ENCODE assay signal across 17 cellular contexts in genomic region chr16:88296437-88297177, GRCh38.
A peak's percentile ranks its signal among the peaks of the same experiment; 100 is the strongest.
DNase-seq lines count a peak whose midpoint lies in the region; ATAC-seq, FAIRE-seq and TF ChIP-seq lines count a peak whose summit lies in the region.
"Had no signal": no experiment of that assay in that cellular context is flagged by ENCODE, and none has a peak within 500 bp of the region (broad histone marks: within the 10 kb centered on the region; RNA-seq: fewer than 3 reads in every experiment).

No MANE protein-coding gene starts in this region.

- no peak for TF ChIP-seq RAD21 in H1 (IDR thresholded peaks at IDR 0.05 in 1 of 2, conservative IDR thresholded peaks at IDR 0.05 in 1 of 2; ENCODE audit: low read depth in 2 of 2, low read length in 2 of 2)

- H3K23ac ChIP-seq in H1 (ENCODE audit: insufficient read length): no peak overlapping the region

- H3K23me2 ChIP-seq in H1 (ENCODE audit: low read depth, low read length): peaks cover 5% of the 10 kb centered on the region; the same call in 1 of the 2 replicates

- no peak overlapping the region for H3K56ac ChIP-seq in H1 (replicated peaks; ENCODE audit: insufficient read length, low read depth, low read length)

- H3K27me3 Mint-ChIP-seq in CD14-positive monocyte (ENCODE audit: low read depth in 3 of 3): peaks cover 16 to 20% (median 16%) of the 10 kb centered on the region in 3 donors
- H3K27me3 Mint-ChIP-seq in neural progenitor cell (ENCODE audit: insufficient read depth, low read depth): peaks cover 8% of the 10 kb centered on the region

- no peak overlapping the region for H4K8ac ChIP-seq in H1 (ENCODE audit: extremely low read depth, insufficient read depth, low read length)

- H4K91ac ChIP-seq in H1 (replicated peaks; ENCODE audit: insufficient read length, low read length): peak overlapping the region; percentile 10

- H2BK15ac ChIP-seq in H1 (ENCODE audit: low read length): no peak overlapping the region

- H3K9ac ChIP-seq in H1 (replicated peaks in 1 of 4; ENCODE audit: extremely low read depth in 1 of 4, low read depth in 3 of 4, low read length in 3 of 4): no peak overlapping the region
- H3K9ac ChIP-seq in neural progenitor cell: no peak overlapping the region
- no peak overlapping the region for H3K9ac ChIP-seq in Karpas-422 (ENCODE audit: low read length)
- H3K9ac ChIP-seq: BLaER1 treated with 17β-estradiol and CSF1 and Interleukin-3, amounts not matched to agents 10 nM and 100 nM had no signal

- H3K27me3 ChIP-seq in H1 (replicated peaks in 1 of 4; ENCODE audit: control insufficient read depth in 3 of 4, extremely low read depth in 1 of 4, insufficient read depth in 3 of 4, low read length in 3 of 4) (no peaks in the 10 kb centered on the region), neural progenitor cell (no peaks in the 10 kb centered on the region), Karpas-422 (ENCODE audit: low read length) (no peaks in the 10 kb centered on the region)
- H3K27me3 ChIP-seq: BLaER1 treated with 17β-estradiol and CSF1 and Interleukin-3, amounts not matched to agents 10 nM and 100 nM; SJSA1 had no signal

- H3K9me3 Mint-ChIP-seq in CD14-positive monocyte (peaks cover 0 to 7% (median 1%) of the 10 kb centered on the region in 7 donors), neural progenitor cell (peaks cover 2% of the 10 kb centered on the region)

- H3K4me1 ChIP-seq in H1 (replicated peaks in 1 of 4; ENCODE audit: control insufficient read depth in 3 of 4, insufficient read depth in 4 of 4, low read length in 3 of 4) (no peaks in the 10 kb centered on the region), neural progenitor cell (no peaks in the 10 kb centered on the region), Karpas-422 (ENCODE audit: low read length) (no peaks in the 10 kb centered on the region)

- no peaks in the 10 kb centered on the region for H3K36me3 ChIP-seq in H1 (ENCODE audit: control insufficient read depth in 2 of 4, insufficient read depth in 4 of 4, low read length in 3 of 4)
- no peaks in the 10 kb centered on the region for H3K36me3 ChIP-seq in neural progenitor cell
- H3K36me3 ChIP-seq in Karpas-422 (ENCODE audit: insufficient read depth, low read length): no peaks in the 10 kb centered on the region
- H3K36me3 ChIP-seq: BLaER1 treated with 17β-estradiol and CSF1 and Interleukin-3, amounts not matched to agents 10 nM and 100 nM; SJSA1 had no signal

- no peaks in the 10 kb centered on the region for H3F3A ChIP-seq in neural progenitor cell (ENCODE audit: low read depth)

- H3K36me3 Mint-ChIP-seq in CD14-positive monocyte (no peaks in the 10 kb centered on the region), neural progenitor cell (no peaks in the 10 kb centered on the region)

- DNase-seq in CD14-positive monocyte (ENCODE audit: low spot score) (peak; percentile 30), HTR-8/SVneo (ENCODE audit: insufficient read length, low spot score) (no peak), H1 (ENCODE audit: low read depth in 1 of 2, low spot score in 2 of 2) (no peak), neural progenitor cell (ENCODE audit: low spot score) (no peak), Karpas-422 (no peak), NCI-H446 treated with DMSO at 0.1 percent for 48 hours (lab: John Stamatoyannopoulos, UW) (no peak)
- DNase-seq: DMS79 treated with DMSO at 0.1 percent for 48 hours, HCEC 1CT, KG1, MV-4-11, NCI-H1417, NCI-H187, NCI-H2107 had no signal

- H4K20me1 ChIP-seq in H1 (replicated peaks in 1 of 2; ENCODE audit: control insufficient read depth in 1 of 2, insufficient read depth in 2 of 2, low read length in 2 of 2): peaks cover 0 to 3% of the 10 kb centered on the region in 2 experiments
- no peaks in the 10 kb centered on the region for H4K20me1 ChIP-seq in neural progenitor cell (ENCODE audit: low read depth)
- no peaks in the 10 kb centered on the region for H4K20me1 ChIP-seq in Karpas-422 (ENCODE audit: insufficient read depth, low read depth, low read length)

- peaks cover 4 to 10% of the 10 kb centered on the region in 2 experiments; a peak in 3 of 4 replicates for H3K9me3 ChIP-seq in H1 (ENCODE audit: insufficient read depth in 2 of 2, low read depth in 1 of 2, low read length in 1 of 2)
- H3K9me3 ChIP-seq in neural progenitor cell (ENCODE audit: low read depth): no peaks in the 10 kb centered on the region
- no peaks in the 10 kb centered on the region for H3K9me3 ChIP-seq in Karpas-422 (ENCODE audit: low read length)
- H3K9me3 ChIP-seq: SJSA1 had no signal

- H2AFZ ChIP-seq in H1 (ENCODE audit: low read length) (no peak overlapping the region), neural progenitor cell (replicated peaks) (no peak overlapping the region), Karpas-422 (ENCODE audit: low read length) (no peak overlapping the region)

- no peak for TF ChIP-seq CTCF in CD14-positive monocyte (IDR thresholded peaks at IDR 0.05)
- no peak for TF ChIP-seq CTCF in H1 (IDR thresholded peaks at IDR 0.05; ENCODE audit: control extremely low read depth in 1 of 3, insufficient read depth in 1 of 3, low read depth in 1 of 3, low read length in 3 of 3)
- TF ChIP-seq CTCF in neural progenitor cell (IDR thresholded peaks at IDR 0.05): no peak

- H3K4me1 Mint-ChIP-seq in CD14-positive monocyte (no peaks in the 10 kb centered on the region), neural progenitor cell (peaks cover 9% of the 10 kb centered on the region)

- intact Hi-C loops in CD14-positive monocyte (cut with micrococcal nuclease): no loop called here

- H3K14ac ChIP-seq in H1 (ENCODE audit: insufficient read length): no peak overlapping the region

- no peak overlapping the region for H4K5ac ChIP-seq in H1 (ENCODE audit: insufficient read length, low read depth, low read length)

- no peak overlapping the region for H2AK5ac ChIP-seq in H1 (ENCODE audit: low read depth, low read length)

- H3K4me3 Mint-ChIP-seq in CD14-positive monocyte (no peak overlapping the region), neural progenitor cell (peak overlapping the region; percentile 21)

- no peak overlapping the region for H3K4me2 ChIP-seq in H1 (ENCODE audit: insufficient read depth in 1 of 2, low read depth in 2 of 2, low read length in 2 of 2)
- no peak overlapping the region for H3K4me2 ChIP-seq in neural progenitor cell
- no peak overlapping the region for H3K4me2 ChIP-seq in Karpas-422 (ENCODE audit: low read depth, low read length, poor library complexity, severe bottlenecking)

- FAIRE-seq in HTR-8/SVneo (lab: Jason Lieb, UNC) (peak; percentile 98), H1 (lab: Jason Lieb, UNC) (no peak)

- CTCF ChIA-PET in H1 (lab: Charles Lee; ENCODE audit: partially characterized antibody): interaction anchor here (1.2 kb wide), 2 partner anchors 9 to 20 kb away, joined by 3 to 6 read pairs; no protein-coding TSS in a partner anchor

- peak overlapping the region; percentile 27; the same call in 1 of the 2 replicates for H2BK5ac ChIP-seq in H1 (ENCODE audit: low read depth, low read length)

- H3K27ac Mint-ChIP-seq in CD14-positive monocyte: no peak overlapping the region
- H3K27ac Mint-ChIP-seq in neural progenitor cell: peak overlapping the region; percentile 87

- POLR2A ChIA-PET in H1 (lab: Charles Lee; ENCODE audit: partially characterized antibody): no interaction called here

- H2BK120ac ChIP-seq in H1 (replicated peaks; ENCODE audit: low read depth, low read length): no peak overlapping the region

- H3K4me3 ChIP-seq in H1 (ENCODE audit: extremely low read depth in 1 of 4, insufficient read depth in 2 of 4, low read depth in 3 of 4, low read length in 4 of 4) (no peak overlapping the region), neural progenitor cell (no peak overlapping the region), Karpas-422 (ENCODE audit: low read length) (no peak overlapping the region)
- H3K4me3 ChIP-seq: BLaER1 treated with 17β-estradiol and CSF1 and Interleukin-3, amounts not matched to agents 10 nM and 100 nM; SJSA1 had no signal

- no peak overlapping the region for H3K4ac ChIP-seq in H1 (replicated peaks; ENCODE audit: insufficient read length, low read depth, low read length)

- H3K9me2 ChIP-seq in Karpas-422 (replicated peaks; ENCODE audit: insufficient read depth, low read length): no peaks in the 10 kb centered on the region

- no peak overlapping the region for H3K27ac ChIP-seq in H1 (ENCODE audit: low read depth, low read length)
- H3K27ac ChIP-seq in neural progenitor cell: no peak overlapping the region
- no peak overlapping the region for H3K27ac ChIP-seq in Karpas-422 (ENCODE audit: low read length)
- H3K27ac ChIP-seq: BLaER1 treated with 17β-estradiol and CSF1 and Interleukin-3, amounts not matched to agents 10 nM and 100 nM; SJSA1 had no signal

- no peak for TF ChIP-seq POLR2A in H1 (IDR thresholded peaks at IDR 0.05; ENCODE audit: control extremely low read depth in 1 of 2, low read depth in 2 of 2, low read length in 2 of 2)

- H2BK20ac ChIP-seq in H1 (ENCODE audit: low read length): no peak overlapping the region

- H3K79me2 ChIP-seq in H1 (ENCODE audit: control insufficient read depth in 1 of 2, insufficient read depth in 2 of 2, low read length in 2 of 2): no peaks in the 10 kb centered on the region
- no peaks in the 10 kb centered on the region for H3K79me2 ChIP-seq in neural progenitor cell (ENCODE audit: low read depth)
- H3K79me2 ChIP-seq in Karpas-422 (ENCODE audit: low read length): no peaks in the 10 kb centered on the region

- ATAC-seq in GM18498 (IDR thresholded peaks at IDR 0.05; ENCODE audit: unreplicated experiment) (no peak), GM21528 (IDR thresholded peaks at IDR 0.05; ENCODE audit: low FRiP score, unreplicated experiment) (no peak)

- TF ChIP-seq EP300 in H1 (IDR thresholded peaks at IDR 0.05; ENCODE audit: borderline replicate concordance in 1 of 2, low read depth in 2 of 2, low read length in 2 of 2): no peak

- 85% methylated on average over 19 of the region's 19 CpGs; no CpG with 5 or more reads in 1 of the 2 experiments for WGBS in H1 (ENCODE audit: extremely low coverage in 1 of 2, insufficient coverage in 1 of 2, insufficient read length in 1 of 2, insufficient replicate concordance in 2 of 2, low coverage in 1 of 2, low lambda C conversion rate in 2 of 2, missing lambda C conversion rate in 1 of 2), 2 experiments

- H3K18ac ChIP-seq in H1 (ENCODE audit: extremely low read depth, low read length): no peak overlapping the region

- H3K79me1 ChIP-seq in H1 (ENCODE audit: low read depth, low read length): no peaks in the 10 kb centered on the region

- peak overlapping the region; percentile 6; the same call in 1 of the 2 replicates for H2BK12ac ChIP-seq in H1 (ENCODE audit: low read depth, low read length)

TF ChIP-seq in H1, 55 proteins besides CTCF, POLR2A, EP300 and RAD21:
- TF ChIP-seq EZH2 (IDR thresholded peaks at IDR 0.05; ENCODE audit: low read depth, low read length, severe bottlenecking) (no peak), KDM4A (IDR thresholded peaks at IDR 0.05; ENCODE audit: low read depth, low read length, severe bottlenecking) (no peak), JUND (IDR thresholded peaks at IDR 0.05; ENCODE audit: low read length) (no peak), SP4 (IDR thresholded peaks at IDR 0.05; ENCODE audit: low read length) (no peak), YY1 (IDR thresholded peaks at IDR 0.05; ENCODE audit: low read depth, low read length) (no peak)
TF ChIP-seq in H1: peak in this region for 0.
